In the genomic region with DNA sequence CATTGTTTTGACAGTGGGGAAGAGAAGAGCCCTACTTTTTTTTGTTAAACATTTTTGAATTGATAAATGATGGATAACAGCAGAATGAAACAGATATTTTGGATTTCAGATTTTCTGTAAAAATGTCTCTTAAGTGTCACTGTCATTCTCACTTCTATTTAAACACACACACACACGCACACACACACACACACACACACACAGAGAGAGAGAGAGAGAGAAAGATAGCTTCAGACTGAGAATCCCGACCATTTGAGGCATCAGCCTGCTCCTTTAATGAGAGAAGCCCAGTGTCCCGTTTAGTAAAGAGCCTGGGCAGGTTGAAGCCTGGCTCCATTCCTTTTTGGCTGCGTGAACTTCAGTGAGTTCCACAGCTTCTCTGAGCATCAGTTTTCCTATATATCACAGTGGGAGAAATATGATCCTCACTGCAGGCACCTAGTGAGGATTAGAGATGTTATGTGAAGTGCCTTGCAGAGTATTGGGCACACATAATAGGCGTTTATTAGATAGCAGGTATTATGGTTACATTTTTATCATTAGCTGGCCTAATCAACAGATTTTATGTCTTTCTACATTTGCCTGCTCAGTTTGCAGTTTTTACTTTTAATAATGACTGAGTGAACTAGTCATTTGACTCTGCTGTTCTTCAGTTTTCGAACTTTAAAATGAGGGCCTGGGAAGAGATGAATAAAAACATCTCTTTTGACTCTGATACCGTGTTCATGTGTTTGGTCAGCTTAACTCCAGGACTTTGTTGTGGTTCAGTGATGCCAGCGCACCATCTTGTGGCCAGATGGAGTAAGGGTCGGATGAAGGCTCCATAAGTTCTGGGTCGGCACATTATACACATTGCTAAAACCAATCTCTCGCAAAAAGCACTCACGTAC, we compare ENCODE assay signal across 8 cellular contexts.
A peak's percentile ranks its signal among the peaks of the same experiment; 100 is the strongest.
DNase-seq lines count a peak whose midpoint lies in the region; ATAC-seq and TF ChIP-seq lines count a peak whose summit lies in the region.

No MANE protein-coding gene starts in this region.

- DNase-seq in NAMALWA (ENCODE audit: low spot score) (peak; percentile 86), SKM-1 (lab: John Stamatoyannopoulos, UW; ENCODE audit: unreplicated experiment) (peak; percentile 63), adipocyte (ENCODE audit: low read depth) (peak; percentile 90), right atrium auricular region (ENCODE audit: low spot score) (peak; percentile 84), retinal pigment epithelial cell (ENCODE audit: low read depth) (peak; percentile 35), 8988T (no peak)

- no peak overlapping the region for H3K9ac ChIP-seq in adipocyte (ENCODE audit: low read length)

- no peaks in the 10 kb centered on the region for H3K27me3 ChIP-seq in adipocyte (replicated peaks; ENCODE audit: control insufficient read depth, insufficient read depth, low read length)
- H3K27me3 ChIP-seq in right atrium auricular region, result no peaks in the 10 kb centered on the region

- H3K4me1 ChIP-seq in adipocyte (ENCODE audit: control insufficient read depth, insufficient read depth, low read length), result no peaks in the 10 kb centered on the region
- H3K4me1 ChIP-seq in right atrium auricular region, result peaks cover 0 to 10% of the 10 kb centered on the region in 2 donors

- TF ChIP-seq CTCF in GM12873 (IDR thresholded peaks at IDR 0.05; ENCODE audit: insufficient read depth, low read depth, low read length, missing control alignments) (peak; percentile 90), right atrium auricular region (IDR thresholded peaks at IDR 0.05) (peak; percentile 54 to 89), retinal pigment epithelial cell (conservative IDR thresholded peaks at IDR 0.05; ENCODE audit: low read depth, low read length) (peak; percentile 93)

- H3K27ac ChIP-seq in right atrium auricular region, result no peak overlapping the region

- no peak overlapping the region for H3K4me3 ChIP-seq in adipocyte (ENCODE audit: low read length)
- no peak overlapping the region for H3K4me3 ChIP-seq in right atrium auricular region
- no peak overlapping the region for H3K4me3 ChIP-seq in retinal pigment epithelial cell (ENCODE audit: low read length)

- no peaks in the 10 kb centered on the region for H3K36me3 ChIP-seq in adipocyte (ENCODE audit: control insufficient read depth, insufficient read depth, low read length, severe bottlenecking)
- H3K36me3 ChIP-seq in right atrium auricular region, result no peaks in the 10 kb centered on the region

- H3K9me3 ChIP-seq in adipocyte (ENCODE audit: control insufficient read depth, low read length) (no peaks in the 10 kb centered on the region), right atrium auricular region (no peaks in the 10 kb centered on the region)

- ATAC-seq in HG02610 (IDR thresholded peaks at IDR 0.05; ENCODE audit: unreplicated experiment), result peak; percentile 86
